Comparison of ENCODE assay signal across 22 cellular contexts in the genomic region with DNA sequence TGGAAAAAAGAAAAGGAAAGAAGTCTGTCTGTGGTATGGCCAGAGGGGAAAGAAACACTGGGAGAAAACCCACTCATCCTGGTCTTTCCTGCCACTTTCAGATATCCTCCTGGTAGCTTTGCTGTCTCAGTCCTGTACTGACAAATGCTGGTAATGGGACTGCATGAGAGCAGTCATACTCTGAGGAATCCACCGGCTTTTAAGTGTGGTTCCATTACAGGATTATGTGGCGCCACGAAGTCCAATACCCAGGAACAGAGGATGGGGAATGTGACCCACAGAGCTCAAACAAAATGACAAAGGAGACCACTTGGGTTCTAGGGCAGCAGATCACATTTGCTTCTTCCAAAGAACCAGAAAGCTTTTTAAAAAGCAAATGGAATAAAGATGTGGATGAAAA. TPM values are rescaled to one million over a fixed set of nuclear protein-coding genes. Genes with fewer than 3 reads are reported as not detected.
"Had no signal": no experiment of that assay in that cellular context is flagged by ENCODE, and none has a peak within 500 bp of the region (broad histone marks: within the 10 kb centered on the region; RNA-seq: fewer than 3 reads in every experiment).

No MANE protein-coding gene starts in this region.

- H3K27ac ChIP-seq: foreskin keratinocyte, sigmoid colon, spleen, upper lobe of right lung had no signal

- H3K4me3 ChIP-seq: sigmoid colon, spleen, upper lobe of right lung had no signal

- DNase-seq: activated CD4-positive, alpha-beta memory T cell treated with anti-CD3 and anti-CD28 coated beads, Interleukin-2, amount 10 ng/mL, durations not matched to agents 7 days and 5 days; activated CD4-positive, alpha-beta T cell treated with anti-CD3 and anti-CD28 coated beads for 4 hours; activated CD4-positive, CD25-positive, alpha-beta regulatory T cell; activated effector memory CD4-positive, alpha-beta T cell treated with Interleukin-2 at 50 U/mL for 16 hours; activated naive CD4-positive, alpha-beta T cell treated with anti-CD3 and anti-CD28 coated beads, Interleukin-2, amount 50 U/mL, for 16 hours; activated naive CD8-positive, alpha-beta T cell treated with anti-CD3 and anti-CD28 coated beads, Interleukin-2, amount 50 U/mL, for 24 hours; activated T-cell treated with anti-CD3 and anti-CD28 coated beads, Interleukin-2, amount 50 U/mL, for 72 hours; anterior cingulate cortex; dermis blood vessel endothelial cell; effector memory CD4-positive, alpha-beta T cell; foreskin keratinocyte; hippocampal formation; left cardiac atrium; nephron progenitor cell; nucleus accumbens; sigmoid colon; spleen; stimulated activated CD4-positive, alpha-beta T cell treated with anti-CD3 and anti-CD28 coated beads, Interleukin-4, amount 100 ng/mL, for 1 hour; stimulated activated naive CD8-positive, alpha-beta T cell treated with anti-CD3 and anti-CD28 coated beads, Interleukin-15, Interleukin-2, amounts not matched to agents 100 U/mL and 50 U/mL, for 24 hours; SW 1271; T-helper 17 cell; upper lobe of right lung had no signal

- H3K36me3 ChIP-seq: sigmoid colon, spleen, upper lobe of right lung had no signal

- H3K27me3 ChIP-seq: foreskin keratinocyte, sigmoid colon, upper lobe of right lung had no signal

- H3K4me1 ChIP-seq: foreskin keratinocyte had no signal

- H3K9me3 ChIP-seq: sigmoid colon, spleen, upper lobe of right lung had no signal

RNA-seq across cellular contexts. Expression of a gene that starts 26.3 kb away (rescaled TPM):
- total RNA-seq: foreskin keratinocyte had no signal
- polyA plus RNA-seq: foreskin keratinocyte had no signal
